Comparison of ENCODE assay signal across 20 cellular contexts in the genomic region with DNA sequence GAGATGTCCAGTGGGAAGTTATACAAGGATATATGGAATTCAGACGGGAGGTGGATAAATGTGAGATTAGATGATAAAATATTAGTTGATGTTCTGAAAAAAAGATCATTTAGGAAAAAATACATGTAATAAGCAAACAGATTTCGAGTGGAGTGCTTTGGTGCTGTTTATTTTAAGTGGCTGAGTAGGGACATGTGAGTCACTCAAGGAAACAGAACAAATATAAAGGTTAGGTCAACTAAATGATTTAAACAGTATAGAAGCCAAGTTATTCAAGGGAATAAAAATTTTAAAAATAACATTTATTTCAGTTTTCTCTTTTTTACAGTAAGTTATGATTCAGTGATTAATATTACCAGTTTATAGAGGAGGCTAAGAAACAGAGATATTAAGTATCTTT.
DNase-seq lines count a peak whose midpoint lies in the region; ATAC-seq and TF ChIP-seq lines count a peak whose summit lies in the region.
"Had no signal": no experiment of that assay in that cellular context is flagged by ENCODE, and none has a peak within 500 bp of the region (broad histone marks: within the 10 kb centered on the region; RNA-seq: fewer than 3 reads in every experiment).

No MANE protein-coding gene starts in this region.

- no peak overlapping the region for H2BK15ac ChIP-seq in IMR-90 (ENCODE audit: low read depth, low read length)
- no peak overlapping the region for H2BK15ac ChIP-seq in mesenchymal stem cell (ENCODE audit: low read depth, poor library complexity, severe bottlenecking)

- TF ChIP-seq CTCF in IMR-90 (conservative IDR thresholded peaks at IDR 0.05; ENCODE audit: low read depth, low read length) (no peak), choroid plexus epithelial cell (conservative IDR thresholded peaks at IDR 0.05; ENCODE audit: low read depth, low read length) (no peak), prostate gland (IDR thresholded peaks at IDR 0.05) (no peak)

- no peak overlapping the region for H2BK12ac ChIP-seq in mesenchymal stem cell (ENCODE audit: low read length in 2 of 2)

- no peaks in the 10 kb centered on the region for H4K20me1 ChIP-seq in IMR-90 (ENCODE audit: insufficient read depth, low read length)
- H4K20me1 ChIP-seq: BLaER1 treated with 17β-estradiol and CSF1 and Interleukin-3, amounts not matched to agents 10 nM and 100 nM had no signal

- H2BK120ac ChIP-seq in IMR-90 (ENCODE audit: low read depth, low read length) (no peak overlapping the region), mesenchymal stem cell (ENCODE audit: low read depth, low read length) (no peak overlapping the region)

- H4K8ac ChIP-seq in IMR-90 (ENCODE audit: low read depth in 2 of 2, low read length in 2 of 2) = no peak overlapping the region
- H4K8ac ChIP-seq in mesenchymal stem cell (ENCODE audit: low read length) = no peak overlapping the region

- H3K36me3 ChIP-seq in IMR-90 (ENCODE audit: control insufficient read depth, insufficient read depth, low read length) (no peaks in the 10 kb centered on the region), mesenchymal stem cell (ENCODE audit: control insufficient read depth in 1 of 2, insufficient read depth in 2 of 2, low read depth in 1 of 2, low read length in 2 of 2) (no peaks in the 10 kb centered on the region), prostate gland (no peaks in the 10 kb centered on the region)
- H3K36me3 ChIP-seq: BLaER1 treated with 17β-estradiol and CSF1 and Interleukin-3, amounts not matched to agents 10 nM and 100 nM; Peyer's patch had no signal

- in situ Hi-C loops in IMR-90 (cut with MboI; ENCODE audit: low sequenced_read_pairs) = no loop called here

- intact Hi-C loops in IMR-90 (cut with micrococcal nuclease) (no loop called here), prostate gland (cut with DNase I) (no loop called here)

- H3K4me3 ChIP-seq in IMR-90 (ENCODE audit: insufficient read depth, low read depth, low read length) = no peak overlapping the region
- H3K4me3 ChIP-seq in choroid plexus epithelial cell (ENCODE audit: low read depth, low read length) = no peak overlapping the region
- no peak overlapping the region for H3K4me3 ChIP-seq in mesenchymal stem cell (ENCODE audit: insufficient read depth in 1 of 2, low read depth in 1 of 2, low read length in 2 of 2)
- H3K4me3 ChIP-seq in prostate gland = no peak overlapping the region
- H3K4me3 ChIP-seq: BLaER1 treated with 17β-estradiol and CSF1 and Interleukin-3, amounts not matched to agents 10 nM and 100 nM; GM12878; Peyer's patch had no signal

- no peak overlapping the region for H3K56ac ChIP-seq in IMR-90 (ENCODE audit: extremely low read depth, insufficient read depth, low read length)

- H3K23ac ChIP-seq in IMR-90 (ENCODE audit: low read depth, low read length) (no peak overlapping the region), mesenchymal stem cell (ENCODE audit: low read length in 2 of 2) (no peak overlapping the region)

- CTCF ChIA-PET in IMR-90 (lab: Yijun Ruan, JAX) = no interaction called here

- H3K79me1 ChIP-seq in IMR-90 (ENCODE audit: low read depth in 1 of 2, low read length in 2 of 2) (no peaks in the 10 kb centered on the region), mesenchymal stem cell (replicated peaks; ENCODE audit: low read length, poor library complexity, severe bottlenecking) (no peaks in the 10 kb centered on the region)

- H3K9ac ChIP-seq in IMR-90 (ENCODE audit: low read depth, low read length) = no peak overlapping the region
- no peak overlapping the region for H3K9ac ChIP-seq in mesenchymal stem cell (ENCODE audit: low read length)
- H3K9ac ChIP-seq: BLaER1 treated with 17β-estradiol and CSF1 and Interleukin-3, amounts not matched to agents 10 nM and 100 nM had no signal

- H4K5ac ChIP-seq in IMR-90 (ENCODE audit: low read depth, low read length) = no peak overlapping the region

- peak; percentile 61; the same call in 1 of the 2 replicates for ATAC-seq in IMR-90 (ENCODE audit: low read depth)
- ATAC-seq: GM12878, HCT116 had no signal

- H3K9me3 ChIP-seq in IMR-90 (ENCODE audit: control insufficient read depth, insufficient read depth, low read length) (no peaks in the 10 kb centered on the region), mesenchymal stem cell (ENCODE audit: control insufficient read depth, low read length) (no peaks in the 10 kb centered on the region), prostate gland (no peaks in the 10 kb centered on the region)
- H3K9me3 ChIP-seq: Caco-2, Peyer's patch had no signal

- H2BK5ac ChIP-seq in IMR-90 (ENCODE audit: low read depth, low read length, poor library complexity, severe bottlenecking) (no peak overlapping the region), mesenchymal stem cell (ENCODE audit: low read depth, low read length, poor library complexity, severe bottlenecking) (no peak overlapping the region)

- H2AK5ac ChIP-seq in IMR-90 (ENCODE audit: low read depth, low read length) (no peak overlapping the region), mesenchymal stem cell (ENCODE audit: low read length, severe bottlenecking) (no peak overlapping the region)

- H2AK9ac ChIP-seq in IMR-90 (replicated peaks; ENCODE audit: low read depth, low read length, poor library complexity) = no peak overlapping the region

- H2BK20ac ChIP-seq in IMR-90 (ENCODE audit: low read depth, low read length) = no peak overlapping the region

- H3K4me1 ChIP-seq in IMR-90 (ENCODE audit: control insufficient read depth, insufficient read depth, low read length) (peaks cover 2% of the 10 kb centered on the region; the same call in 1 of the 2 replicates), mesenchymal stem cell (ENCODE audit: control insufficient read depth, insufficient read depth, low read depth, low read length) (no peaks in the 10 kb centered on the region), prostate gland (replicated peaks) (no peaks in the 10 kb centered on the region)
- H3K4me1 ChIP-seq: BLaER1 treated with 17β-estradiol and CSF1 and Interleukin-3, amounts not matched to agents 10 nM and 100 nM; Caco-2; Peyer's patch had no signal

- no peak for TF ChIP-seq RAD21 in IMR-90 (IDR thresholded peaks at IDR 0.05; ENCODE audit: low read length)

- dilution Hi-C loops in IMR-90 (cut with HindIII; ENCODE audit: low sequenced_read_pairs, unreplicated experiment) = no loop called here

- TF ChIP-seq POLR2A in IMR-90 (IDR thresholded peaks at IDR 0.05; ENCODE audit: low read depth, low read length) (no peak), prostate gland (IDR thresholded peaks at IDR 0.05) (no peak)

- H3K27ac ChIP-seq in IMR-90 (ENCODE audit: insufficient read depth, low read length) = no peak overlapping the region
- no peak overlapping the region for H3K27ac ChIP-seq in mesenchymal stem cell (ENCODE audit: low read length, poor library complexity, severe bottlenecking)
- no peak overlapping the region for H3K27ac ChIP-seq in prostate gland
- H3K27ac ChIP-seq: BLaER1 treated with 17β-estradiol and CSF1 and Interleukin-3, amounts not matched to agents 10 nM and 100 nM; Peyer's patch had no signal

- POLR2A ChIA-PET in IMR-90 (lab: Charles Lee; ENCODE audit: unreplicated experiment) = no interaction called here

- H3K18ac ChIP-seq in IMR-90 (ENCODE audit: low read depth, low read length) (no peak overlapping the region), mesenchymal stem cell (ENCODE audit: low read depth in 1 of 2, low read length in 2 of 2) (no peak overlapping the region)

- H4K91ac ChIP-seq in IMR-90 (ENCODE audit: insufficient read depth, low read depth, low read length) (no peak overlapping the region), mesenchymal stem cell (ENCODE audit: low read length) (no peak overlapping the region)

- H3K14ac ChIP-seq in IMR-90 (replicated peaks; ENCODE audit: low read depth, low read length) = no peak overlapping the region
- H3K14ac ChIP-seq in mesenchymal stem cell (ENCODE audit: low read length in 2 of 2) = no peak overlapping the region

- H2AFZ ChIP-seq in IMR-90 (replicated peaks; ENCODE audit: low read length, poor library complexity) (no peak overlapping the region), mesenchymal stem cell (ENCODE audit: low read depth, low read length) (no peak overlapping the region)

- H3K4me2 ChIP-seq in IMR-90 (ENCODE audit: low read depth, low read length) (no peak overlapping the region), mesenchymal stem cell (ENCODE audit: low read length, poor library complexity, severe bottlenecking) (no peak overlapping the region)
- H3K4me2 ChIP-seq: BLaER1 treated with 17β-estradiol and CSF1 and Interleukin-3, amounts not matched to agents 10 nM and 100 nM had no signal

- H3K27me3 ChIP-seq in IMR-90 (ENCODE audit: control insufficient read depth, insufficient read depth, low read length) = no peaks in the 10 kb centered on the region
- no peaks in the 10 kb centered on the region for H3K27me3 ChIP-seq in mesenchymal stem cell (ENCODE audit: control insufficient read depth in 1 of 2, insufficient read depth in 1 of 2, low read length in 2 of 2)
- H3K27me3 ChIP-seq in prostate gland (replicated peaks; ENCODE audit: insufficient read depth) = no peaks in the 10 kb centered on the region
- H3K27me3 ChIP-seq: Peyer's patch had no signal

- no peak overlapping the region for H3K4ac ChIP-seq in IMR-90 (ENCODE audit: low read depth, low read length)
- H3K4ac ChIP-seq in mesenchymal stem cell (ENCODE audit: low read depth in 1 of 2, low read length in 2 of 2) = no peak overlapping the region

- H3K9me1 ChIP-seq in IMR-90 (ENCODE audit: insufficient read depth, low read length) = no peaks in the 10 kb centered on the region

- DNase-seq in DMS53 (lab: John Stamatoyannopoulos, UW) = peak; percentile 79
- DNase-seq in IMR-90 = peak; percentile 19
- DNase-seq in choroid plexus epithelial cell (ENCODE audit: low read depth) = peak; percentile 7
- DNase-seq in mesenchymal stem cell = peak; percentile 7
- DNase-seq in Ammon's horn (ENCODE audit: low spot score) = no peak
- no peak for DNase-seq in activated CD4-positive, CD25-positive, alpha-beta regulatory T cell treated with anti-CD3 and anti-CD28 coated beads, Interleukin-2, amount 50 U/mL, for 72 hours
- DNase-seq in NCI-H1048 (lab: John Stamatoyannopoulos, UW) = no peak
- no peak for DNase-seq in prostate gland (ENCODE audit: low spot score)
- DNase-seq: Caco-2; CD4-positive, alpha-beta memory T cell; NCI-H1092 treated with DMSO at 0.1 percent for 48 hours; NCI-H2029 treated with DMSO at 0.1 percent for 48 hours; NCI-H226; NCI-H524; NCI-H774; Peyer's patch; T-helper 1 cell had no signal

- BruUV-seq in IMR-90 (replicated peaks; lab: Mats Ljungman, UMichigan) = no TSS peak

- 100% methylated on average over 1 of the region's 2 CpGs; no CpG with 5 or more reads in 1 of the 2 experiments for WGBS in IMR-90 (ENCODE audit: extremely low coverage in 2 of 2, insufficient read length in 1 of 2), 2 experiments
- WGBS in mesenchymal stem cell = 39% methylated on average over 2 of the region's 2 CpGs
- 37% methylated on average over 2 of the region's 2 CpGs for WGBS in prostate gland

TF ChIP-seq in IMR-90, 13 proteins besides CTCF, POLR2A, EP300 and RAD21 (continues in another document):
- TF ChIP-seq MXI1 (IDR thresholded peaks at IDR 0.05; ENCODE audit: borderline replicate concordance, low read depth, low read length) (no peak), RFX5 (IDR thresholded peaks at IDR 0.05; ENCODE audit: low read depth, low read length) (no peak), CHD1 (IDR thresholded peaks at IDR 0.05; ENCODE audit: low read depth, low read length) (no peak), CEBPB (IDR thresholded peaks at IDR 0.05; ENCODE audit: low read depth, low read length) (no peak), SMC3 (IDR thresholded peaks at IDR 0.05; ENCODE audit: low read depth, low read length) (no peak)

Comparison
In these comparisons a context has a peak if more than half of its experiments do, and no peak if none do; other contexts are left out.
1. DNase-seq: peak in DMS53 (single experiment), IMR-90 (single experiment), choroid plexus epithelial cell (single experiment) and mesenchymal stem cell (single experiment); none in Ammon's horn (single experiment), activated CD4-positive, CD25-positive, alpha-beta regulatory T cell treated with anti-CD3 and anti-CD28 coated beads, Interleukin-2, amount 50 U/mL, for 72 hours (single experiment), NCI-H1048 (single experiment) and prostate gland (single experiment).